20 cellular contexts compared by ENCODE assay signal in the genomic region with DNA sequence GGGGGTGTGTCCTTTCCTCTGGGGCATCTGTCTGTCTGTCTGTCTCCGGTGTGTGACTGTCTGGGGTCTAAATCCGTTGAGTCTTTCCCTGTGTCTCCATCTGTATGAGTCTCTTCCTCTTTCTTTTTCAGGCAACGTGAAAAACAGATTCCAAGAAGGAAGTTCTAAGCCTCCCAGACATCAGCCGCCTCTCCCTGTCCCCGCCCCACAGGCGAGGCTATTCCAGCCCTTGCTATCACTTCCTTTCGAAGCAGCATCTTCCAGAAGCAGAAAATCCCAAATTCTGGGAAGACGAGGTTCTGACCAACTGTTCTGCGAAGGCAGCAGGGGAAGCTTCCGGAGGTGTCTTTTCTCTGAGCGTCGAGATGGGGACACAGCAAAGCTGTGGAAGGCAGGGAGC. TPM values are rescaled to one million over a fixed set of nuclear protein-coding genes. Genes with fewer than 3 reads are reported as not detected.
DNase-seq lines count a peak whose midpoint lies in the region; ATAC-seq and TF ChIP-seq lines count a peak whose summit lies in the region.
"Had no signal": no experiment of that assay in that cellular context is flagged by ENCODE, and none has a peak within 500 bp of the region (broad histone marks: within the 10 kb centered on the region; RNA-seq: fewer than 3 reads in every experiment).

No MANE protein-coding gene starts in this region.

- no peak overlapping the region for H3K14ac ChIP-seq in trophoblast cell (ENCODE audit: low read length)

- no peak overlapping the region for H2BK120ac ChIP-seq in trophoblast cell (ENCODE audit: insufficient read depth, low read length, poor library complexity)

- no peak overlapping the region for H2AK5ac ChIP-seq in trophoblast cell (ENCODE audit: low read length)

- peak overlapping the region; percentile 46 to 49 for H3K9ac ChIP-seq in colonic mucosa (ENCODE audit: low read depth in 2 of 2, low read length in 2 of 2)
- no peak overlapping the region for H3K9ac ChIP-seq in trophoblast cell (ENCODE audit: low read length)

- peak overlapping the region; percentile 5 for H3K18ac ChIP-seq in trophoblast cell (ENCODE audit: low read length)

- H4K91ac ChIP-seq in trophoblast cell (ENCODE audit: low read depth, low read length) = no peak overlapping the region

- DNase-seq in GM23338 (ENCODE audit: low spot score) (no peak), colonic mucosa (peak; percentile 69), trophoblast cell (no peak), Peyer's patch (no peak)
- DNase-seq: BE2C; CD8-positive, alpha-beta memory T cell; DMS79 treated with DMSO at 0.1 percent for 48 hours; HFFc6; IMR-90; NCI-H1417 treated with DMSO at 0.1 percent for 48 hours; NCI-H1930; NCI-H345; NCI-H524 treated with DMSO at 0.1 percent for 48 hours had no signal

- H3K4me3 Mint-ChIP-seq in GM23338 = no peak overlapping the region
- H3K4me3 Mint-ChIP-seq: CD8-positive, alpha-beta memory T cell; HFFc6 had no signal

- no peak overlapping the region for H3K4me3 ChIP-seq in GM23338
- no peak overlapping the region for H3K4me3 ChIP-seq in colonic mucosa
- H3K4me3 ChIP-seq in trophoblast cell (ENCODE audit: low read depth, low read length) = no peak overlapping the region
- H3K4me3 ChIP-seq in Peyer's patch = no peak overlapping the region
- H3K4me3 ChIP-seq: SJSA1 had no signal

- peaks cover 46% of the 10 kb centered on the region for H3K4me1 ChIP-seq in GM23338 (ENCODE audit: insufficient read depth)
- H3K4me1 ChIP-seq in colonic mucosa = peaks cover 16% of the 10 kb centered on the region
- H3K4me1 ChIP-seq in trophoblast cell (ENCODE audit: control insufficient read depth in 1 of 2, insufficient read depth in 2 of 2, low read length in 2 of 2) = peaks cover 10 to 23% of the 10 kb centered on the region in 2 experiments
- H3K4me1 ChIP-seq in Peyer's patch = peaks cover 0 to 27% (median under 1%) of the 10 kb centered on the region in 4 donors
- H3K4me1 ChIP-seq: SJSA1 had no signal

- peak overlapping the region; percentile 10 for H3K4ac ChIP-seq in trophoblast cell (ENCODE audit: low read depth, low read length)

- H3K4me1 Mint-ChIP-seq in GM23338 = peaks cover 80% of the 10 kb centered on the region

- H3K79me2 ChIP-seq in GM23338 (replicated peaks; ENCODE audit: insufficient read depth) (peaks cover 100% of the 10 kb centered on the region), trophoblast cell (ENCODE audit: control insufficient read depth, insufficient read depth, low read length, poor library complexity) (peaks cover 9% of the 10 kb centered on the region)

- H3K23ac ChIP-seq in trophoblast cell (ENCODE audit: low read length) = no peak overlapping the region

- no peak overlapping the region for H2BK12ac ChIP-seq in trophoblast cell (ENCODE audit: low read length)

- 0 out of 2 replicates have a peak overlapping the region, but pooled peaks have one; percentile 16 for H3K27ac Mint-ChIP-seq in GM23338
- H3K27ac Mint-ChIP-seq: CD8-positive, alpha-beta memory T cell; HFFc6 had no signal

- H3K27me3 ChIP-seq in GM23338 (ENCODE audit: insufficient read depth) = no peaks in the 10 kb centered on the region
- no peaks in the 10 kb centered on the region for H3K27me3 ChIP-seq in colonic mucosa
- H3K27me3 ChIP-seq in trophoblast cell (ENCODE audit: insufficient read depth, low read length) = no peaks in the 10 kb centered on the region
- no peaks in the 10 kb centered on the region for H3K27me3 ChIP-seq in Peyer's patch
- H3K27me3 ChIP-seq: BE2C, SJSA1 had no signal

- no peak overlapping the region for H2BK5ac ChIP-seq in trophoblast cell (ENCODE audit: low read depth, low read length, poor library complexity)

- H2AFZ ChIP-seq in GM23338 = no peak overlapping the region
- H2AFZ ChIP-seq in trophoblast cell (ENCODE audit: insufficient read depth, low read length, poor library complexity) = no peak overlapping the region

- no peaks in the 10 kb centered on the region for H3K9me2 ChIP-seq in GM23338 (ENCODE audit: insufficient read depth)

- WGBS in trophoblast cell (ENCODE audit: extremely low coverage, insufficient coverage, insufficient read length) = no CpG with 5 or more reads among the region's 12 CpGs

- no peaks in the 10 kb centered on the region for H3K9me3 Mint-ChIP-seq in GM23338
- H3K9me3 Mint-ChIP-seq: CD8-positive, alpha-beta memory T cell; HFFc6 had no signal

- no peak overlapping the region for H4K12ac ChIP-seq in trophoblast cell (ENCODE audit: low read depth, low read length)

- peaks cover 6% of the 10 kb centered on the region for H3K36me3 Mint-ChIP-seq in GM23338 (ENCODE audit: low read depth)
- H3K36me3 Mint-ChIP-seq: CD8-positive, alpha-beta memory T cell had no signal

- TF ChIP-seq CTCF in 22Rv1 (IDR thresholded peaks at IDR 0.05) (no peak), GM23338 (conservative IDR thresholded peaks at IDR 0.05; ENCODE audit: low read depth in 2 of 2) (no peak), colonic mucosa (IDR thresholded peaks at IDR 0.05) (no peak), Peyer's patch (IDR thresholded peaks at IDR 0.05) (no peak)

- H3K79me1 ChIP-seq in trophoblast cell (ENCODE audit: low read length) = no peaks in the 10 kb centered on the region

- intact Hi-C loops in colonic mucosa (cut with DNase I) = no loop called here

- TF ChIP-seq POLR2A in Peyer's patch (IDR thresholded peaks at IDR 0.05) = no peak

- H4K20me1 ChIP-seq in GM23338 (replicated peaks; ENCODE audit: insufficient read depth) = peaks cover 49% of the 10 kb centered on the region

- H3K36me3 ChIP-seq in GM23338 (ENCODE audit: insufficient read depth) (no peaks in the 10 kb centered on the region), colonic mucosa (no peaks in the 10 kb centered on the region), trophoblast cell (ENCODE audit: control insufficient read depth in 1 of 2, insufficient read depth in 2 of 2, low read length in 2 of 2) (peaks cover 14 to 27% of the 10 kb centered on the region in 2 experiments), Peyer's patch (no peaks in the 10 kb centered on the region)
- H3K36me3 ChIP-seq: BE2C, SJSA1 had no signal

- H3K27ac ChIP-seq in 22Rv1 (peak overlapping the region; percentile 93), GM23338 (ENCODE audit: low read depth) (no peak overlapping the region), colonic mucosa (peak overlapping the region; percentile 26), trophoblast cell (ENCODE audit: low read depth, low read length) (no peak overlapping the region), Peyer's patch (peak overlapping the region in 1 of 4 donors; percentile 44)
- H3K27ac ChIP-seq: SJSA1 had no signal

- peaks cover 6% of the 10 kb centered on the region for H3K27me3 Mint-ChIP-seq in GM23338 (ENCODE audit: insufficient read depth, low read depth, poor library complexity)

- no peaks in the 10 kb centered on the region for H3K9me3 ChIP-seq in colonic mucosa
- peaks cover 3% of the 10 kb centered on the region for H3K9me3 ChIP-seq in trophoblast cell (ENCODE audit: insufficient read depth, low read depth, low read length)
- H3K9me3 ChIP-seq in Peyer's patch = no peaks in the 10 kb centered on the region
- H3K9me3 ChIP-seq: BE2C, SJSA1 had no signal

- ATAC-seq in GM23338 (no peak), GM21526 (IDR thresholded peaks at IDR 0.05; ENCODE audit: low FRiP score, unreplicated experiment) (no peak), HG02870 (IDR thresholded peaks at IDR 0.05; ENCODE audit: unreplicated experiment) (no peak), HG02763 (IDR thresholded peaks at IDR 0.05; ENCODE audit: unreplicated experiment) (no peak)

- H3K4me2 ChIP-seq in GM23338 = no peak overlapping the region
- H3K4me2 ChIP-seq in trophoblast cell (ENCODE audit: low read length) = no peak overlapping the region

- H3F3A ChIP-seq in GM23338 (replicated peaks; ENCODE audit: low read depth) = no peaks in the 10 kb centered on the region

- no peak overlapping the region for H4K8ac ChIP-seq in trophoblast cell (ENCODE audit: low read depth, low read length)

TF ChIP-seq in GM23338, 12 proteins besides CTCF, POLR2A, EP300 and RAD21 (continues in another document):
- TF ChIP-seq, protein P1, sequence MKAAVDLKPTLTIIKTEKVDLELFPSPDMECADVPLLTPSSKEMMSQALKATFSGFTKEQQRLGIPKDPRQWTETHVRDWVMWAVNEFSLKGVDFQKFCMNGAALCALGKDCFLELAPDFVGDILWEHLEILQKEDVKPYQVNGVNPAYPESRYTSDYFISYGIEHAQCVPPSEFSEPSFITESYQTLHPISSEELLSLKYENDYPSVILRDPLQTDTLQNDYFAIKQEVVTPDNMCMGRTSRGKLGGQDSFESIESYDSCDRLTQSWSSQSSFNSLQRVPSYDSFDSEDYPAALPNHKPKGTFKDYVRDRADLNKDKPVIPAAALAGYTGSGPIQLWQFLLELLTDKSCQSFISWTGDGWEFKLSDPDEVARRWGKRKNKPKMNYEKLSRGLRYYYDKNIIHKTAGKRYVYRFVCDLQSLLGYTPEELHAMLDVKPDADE (IDR thresholded peaks at IDR 0.05) = no peak
- TF ChIP-seq EZH2 (IDR thresholded peaks at IDR 0.05; ENCODE audit: low read depth, unreplicated experiment) = no peak
- no peak for TF ChIP-seq EZH2phosphoT487 (IDR thresholded peaks at IDR 0.05; ENCODE audit: unreplicated experiment)

RNA-seq across cellular contexts. Expression of a gene that starts 34.0 kb away (rescaled TPM):
- total RNA-seq in GM23338 (2014; rRNA removed; shearing (Covaris generic)) = 7.3 and 8.9 TPM in 2 replicates
- 13.5 and 15.4 TPM in 2 replicates for polyA plus RNA-seq in GM23338 (2016; fragmentation: Nextera tagmentation; extraction: Ambion mirVana)
- total RNA-seq in colonic mucosa = 10 to 100 TPM; 13.0 to 26.1 TPM
- 43.9 and 46.9 TPM in 2 replicates for polyA plus RNA-seq in trophoblast cell (2013)
- 1 to 10 TPM; 3.3 to 5.5 (median 4.6) TPM for total RNA-seq in Peyer's patch

RNA-seq across cellular contexts. Expression of a gene that starts 55.5 kb away (rescaled TPM):
- total RNA-seq in GM23338 (2014; rRNA removed; shearing (Covaris generic)) = not detected in 2 replicates
- not detected in 2 replicates for polyA plus RNA-seq in GM23338 (2016; fragmentation: Nextera tagmentation; extraction: Ambion mirVana)
- total RNA-seq in colonic mucosa (1 to 10 TPM; 2.7 to 3.4 TPM), Peyer's patch (10 to 100 TPM in 1 of 4 donors, 1 to 10 TPM in 2, not detected in 1; 2.3 to 14.0 (median 9.8) TPM)
- not detected in 2 replicates for polyA plus RNA-seq in trophoblast cell (2013)
- total RNA-seq: A172, G401, HFFc6, IMR-90, SJSA1 had no signal
- polyA plus RNA-seq: IMR-90 had no signal

Comparison
In these comparisons a context has a peak if more than half of its experiments do, and no peak if none do; other contexts are left out.
1. H3K27ac ChIP-seq: peak in 22Rv1 (single experiment) and colonic mucosa (single experiment); none in GM23338 (single experiment) and trophoblast cell (single experiment).